In the genomic region with DNA sequence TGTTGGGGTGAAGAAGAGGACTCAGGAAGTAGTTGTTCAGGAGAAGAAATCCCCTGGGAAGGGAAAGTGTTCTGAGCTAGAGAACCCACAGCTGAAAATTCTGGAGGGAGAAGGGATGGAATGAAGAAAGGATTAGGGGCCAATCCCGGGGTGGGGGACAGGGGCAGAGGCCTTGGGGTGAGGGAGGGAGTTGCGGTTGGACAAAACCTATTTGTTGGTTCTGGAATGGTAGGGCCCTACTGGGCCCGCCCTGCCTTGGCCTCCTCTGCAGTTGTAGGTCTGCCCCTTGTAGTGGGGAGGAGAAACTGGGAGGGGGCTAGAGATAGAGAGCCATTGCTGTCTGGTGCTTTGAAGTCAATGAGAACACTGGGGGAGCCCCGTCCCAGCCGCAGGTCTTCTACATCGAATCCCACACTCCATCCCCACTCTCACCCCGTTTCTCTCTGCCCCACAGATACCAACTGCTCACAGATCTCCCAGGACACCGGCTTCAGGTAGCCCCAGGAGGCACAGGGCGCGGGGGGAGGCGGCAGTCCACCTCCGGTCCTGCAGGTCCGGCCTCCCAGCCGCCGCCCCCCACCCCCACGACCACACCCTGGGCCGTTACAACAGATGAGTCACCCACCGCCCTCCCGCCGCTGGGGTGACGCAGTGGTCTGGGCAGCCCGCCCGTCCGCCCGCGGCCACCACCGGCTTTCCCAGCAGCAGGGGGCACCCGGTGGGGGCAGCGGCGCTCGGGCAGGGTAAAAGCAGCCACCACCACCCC, we compare ENCODE assay signal across 1 cellular context.
A peak's percentile ranks its signal among the peaks of the same experiment; 100 is the strongest.
TF ChIP-seq lines count a peak whose summit lies in the region.

No MANE protein-coding gene starts in this region.

TF ChIP-seq in K562, 482 proteins besides CTCF, POLR2A, EP300 and RAD21 (continues in another document):
- no peak for TF ChIP-seq RBM25 (IDR thresholded peaks at IDR 0.05; ENCODE audit: low read depth, low read length, severe bottlenecking)
- TF ChIP-seq PRPF4 (IDR thresholded peaks at IDR 0.05; ENCODE audit: insufficient read depth, low read depth, low read length, poor library complexity, severe bottlenecking) = peak; percentile 9
- no peak for TF ChIP-seq ZNF239 (CRISPR knock-in tag; IDR thresholded peaks at IDR 0.05)
- TF ChIP-seq, protein P1, sequence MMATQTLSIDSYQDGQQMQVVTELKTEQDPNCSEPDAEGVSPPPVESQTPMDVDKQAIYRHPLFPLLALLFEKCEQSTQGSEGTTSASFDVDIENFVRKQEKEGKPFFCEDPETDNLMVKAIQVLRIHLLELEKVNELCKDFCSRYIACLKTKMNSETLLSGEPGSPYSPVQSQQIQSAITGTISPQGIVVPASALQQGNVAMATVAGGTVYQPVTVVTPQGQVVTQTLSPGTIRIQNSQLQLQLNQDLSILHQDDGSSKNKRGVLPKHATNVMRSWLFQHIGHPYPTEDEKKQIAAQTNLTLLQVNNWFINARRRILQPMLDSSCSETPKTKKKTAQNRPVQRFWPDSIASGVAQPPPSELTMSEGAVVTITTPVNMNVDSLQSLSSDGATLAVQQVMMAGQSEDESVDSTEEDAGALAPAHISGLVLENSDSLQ (IDR thresholded peaks at IDR 0.05) = no peak
- TF ChIP-seq, protein P2, sequence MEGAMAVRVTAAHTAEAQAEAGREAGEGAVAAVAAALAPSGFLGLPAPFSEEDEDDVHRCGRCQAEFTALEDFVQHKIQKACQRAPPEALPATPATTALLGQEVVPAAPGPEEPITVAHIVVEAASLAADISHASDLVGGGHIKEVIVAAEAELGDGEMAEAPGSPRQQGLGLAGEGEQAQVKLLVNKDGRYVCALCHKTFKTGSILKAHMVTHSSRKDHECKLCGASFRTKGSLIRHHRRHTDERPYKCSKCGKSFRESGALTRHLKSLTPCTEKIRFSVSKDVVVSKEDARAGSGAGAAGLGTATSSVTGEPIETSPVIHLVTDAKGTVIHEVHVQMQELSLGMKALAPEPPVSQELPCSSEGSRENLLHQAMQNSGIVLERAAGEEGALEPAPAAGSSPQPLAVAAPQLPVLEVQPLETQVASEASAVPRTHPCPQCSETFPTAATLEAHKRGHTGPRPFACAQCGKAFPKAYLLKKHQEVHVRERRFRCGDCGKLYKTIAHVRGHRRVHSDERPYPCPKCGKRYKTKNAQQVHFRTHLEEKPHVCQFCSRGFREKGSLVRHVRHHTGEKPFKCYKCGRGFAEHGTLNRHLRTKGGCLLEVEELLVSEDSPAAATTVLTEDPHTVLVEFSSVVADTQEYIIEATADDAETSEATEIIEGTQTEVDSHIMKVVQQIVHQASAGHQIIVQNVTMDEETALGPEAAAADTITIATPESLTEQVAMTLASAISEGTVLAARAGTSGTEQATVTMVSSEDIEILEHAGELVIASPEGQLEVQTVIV (CRISPR knock-in tag; IDR thresholded peaks at IDR 0.05; ENCODE audit: borderline replicate concordance) = no peak
- TF ChIP-seq CBX5 (IDR thresholded peaks at IDR 0.05; ENCODE audit: borderline replicate concordance, low read depth) = no peak
- peak; percentile 14; the same call in 1 of the 2 replicates for TF ChIP-seq GTF2E2 (tag; IDR thresholded peaks at IDR 0.05)
- TF ChIP-seq, protein P3, sequence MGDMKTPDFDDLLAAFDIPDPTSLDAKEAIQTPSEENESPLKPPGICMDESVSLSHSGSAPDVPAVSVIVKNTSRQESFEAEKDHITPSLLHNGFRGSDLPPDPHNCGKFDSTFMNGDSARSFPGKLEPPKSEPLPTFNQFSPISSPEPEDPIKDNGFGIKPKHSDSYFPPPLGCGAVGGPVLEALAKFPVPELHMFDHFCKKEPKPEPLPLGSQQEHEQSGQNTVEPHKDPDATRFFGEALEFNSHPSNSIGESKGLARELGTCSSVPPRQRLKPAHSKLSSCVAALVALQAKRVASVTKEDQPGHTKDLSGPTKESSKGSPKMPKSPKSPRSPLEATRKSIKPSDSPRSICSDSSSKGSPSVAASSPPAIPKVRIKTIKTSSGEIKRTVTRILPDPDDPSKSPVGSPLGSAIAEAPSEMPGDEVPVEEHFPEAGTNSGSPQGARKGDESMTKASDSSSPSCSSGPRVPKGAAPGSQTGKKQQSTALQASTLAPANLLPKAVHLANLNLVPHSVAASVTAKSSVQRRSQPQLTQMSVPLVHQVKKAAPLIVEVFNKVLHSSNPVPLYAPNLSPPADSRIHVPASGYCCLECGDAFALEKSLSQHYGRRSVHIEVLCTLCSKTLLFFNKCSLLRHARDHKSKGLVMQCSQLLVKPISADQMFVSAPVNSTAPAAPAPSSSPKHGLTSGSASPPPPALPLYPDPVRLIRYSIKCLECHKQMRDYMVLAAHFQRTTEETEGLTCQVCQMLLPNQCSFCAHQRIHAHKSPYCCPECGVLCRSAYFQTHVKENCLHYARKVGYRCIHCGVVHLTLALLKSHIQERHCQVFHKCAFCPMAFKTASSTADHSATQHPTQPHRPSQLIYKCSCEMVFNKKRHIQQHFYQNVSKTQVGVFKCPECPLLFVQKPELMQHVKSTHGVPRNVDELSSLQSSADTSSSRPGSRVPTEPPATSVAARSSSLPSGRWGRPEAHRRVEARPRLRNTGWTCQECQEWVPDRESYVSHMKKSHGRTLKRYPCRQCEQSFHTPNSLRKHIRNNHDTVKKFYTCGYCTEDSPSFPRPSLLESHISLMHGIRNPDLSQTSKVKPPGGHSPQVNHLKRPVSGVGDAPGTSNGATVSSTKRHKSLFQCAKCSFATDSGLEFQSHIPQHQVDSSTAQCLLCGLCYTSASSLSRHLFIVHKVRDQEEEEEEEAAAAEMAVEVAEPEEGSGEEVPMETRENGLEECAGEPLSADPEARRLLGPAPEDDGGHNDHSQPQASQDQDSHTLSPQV (IDR thresholded peaks at IDR 0.05) = 0 out of 2 replicates have a peak, but pooled peaks have one; percentile 80
- TF ChIP-seq, protein P4, sequence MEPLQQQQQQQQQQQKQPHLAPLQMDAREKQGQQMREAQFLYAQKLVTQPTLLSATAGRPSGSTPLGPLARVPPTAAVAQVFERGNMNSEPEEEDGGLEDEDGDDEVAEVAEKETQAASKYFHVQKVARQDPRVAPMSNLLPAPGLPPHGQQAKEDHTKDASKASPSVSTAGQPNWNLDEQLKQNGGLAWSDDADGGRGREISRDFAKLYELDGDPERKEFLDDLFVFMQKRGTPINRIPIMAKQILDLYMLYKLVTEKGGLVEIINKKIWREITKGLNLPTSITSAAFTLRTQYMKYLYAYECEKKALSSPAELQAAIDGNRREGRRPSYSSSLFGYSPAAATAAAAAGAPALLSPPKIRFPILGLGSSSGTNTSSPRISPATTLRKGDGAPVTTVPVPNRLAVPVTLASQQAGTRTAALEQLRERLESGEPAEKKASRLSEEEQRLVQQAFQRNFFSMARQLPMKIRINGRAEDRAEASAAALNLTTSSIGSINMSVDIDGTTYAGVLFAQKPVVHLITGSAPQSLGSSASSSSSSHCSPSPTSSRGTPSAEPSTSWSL (CRISPR knock-in tag; IDR thresholded peaks at IDR 0.05; ENCODE audit: borderline replicate concordance) = no peak
- TF ChIP-seq GATAD2B (IDR thresholded peaks at IDR 0.05; ENCODE audit: borderline replicate concordance) = peak; percentile 57; the same call in 1 of the 2 replicates
- TF ChIP-seq WHSC1 (IDR thresholded peaks at IDR 0.05; ENCODE audit: low read length) = no peak
- TF ChIP-seq PML (IDR thresholded peaks at IDR 0.05; ENCODE audit: low read length) = no peak; the same call in 1 of the 2 replicates
- no peak for TF ChIP-seq SPI1 (IDR thresholded peaks at IDR 0.05; ENCODE audit: borderline replicate concordance, low read depth, low read length)
- TF ChIP-seq SMAD4 (CRISPR knock-in tag; conservative IDR thresholded peaks at IDR 0.05) = peak; percentile 94
- TF ChIP-seq PCBP1 (IDR thresholded peaks at IDR 0.05; ENCODE audit: low read depth, low read length, poor library complexity, severe bottlenecking) = peak; percentile 70
- TF ChIP-seq, protein P5, sequence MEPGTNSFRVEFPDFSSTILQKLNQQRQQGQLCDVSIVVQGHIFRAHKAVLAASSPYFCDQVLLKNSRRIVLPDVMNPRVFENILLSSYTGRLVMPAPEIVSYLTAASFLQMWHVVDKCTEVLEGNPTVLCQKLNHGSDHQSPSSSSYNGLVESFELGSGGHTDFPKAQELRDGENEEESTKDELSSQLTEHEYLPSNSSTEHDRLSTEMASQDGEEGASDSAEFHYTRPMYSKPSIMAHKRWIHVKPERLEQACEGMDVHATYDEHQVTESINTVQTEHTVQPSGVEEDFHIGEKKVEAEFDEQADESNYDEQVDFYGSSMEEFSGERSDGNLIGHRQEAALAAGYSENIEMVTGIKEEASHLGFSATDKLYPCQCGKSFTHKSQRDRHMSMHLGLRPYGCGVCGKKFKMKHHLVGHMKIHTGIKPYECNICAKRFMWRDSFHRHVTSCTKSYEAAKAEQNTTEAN (CRISPR knock-in tag; IDR thresholded peaks at IDR 0.05) = no peak
- TF ChIP-seq, protein P6, sequence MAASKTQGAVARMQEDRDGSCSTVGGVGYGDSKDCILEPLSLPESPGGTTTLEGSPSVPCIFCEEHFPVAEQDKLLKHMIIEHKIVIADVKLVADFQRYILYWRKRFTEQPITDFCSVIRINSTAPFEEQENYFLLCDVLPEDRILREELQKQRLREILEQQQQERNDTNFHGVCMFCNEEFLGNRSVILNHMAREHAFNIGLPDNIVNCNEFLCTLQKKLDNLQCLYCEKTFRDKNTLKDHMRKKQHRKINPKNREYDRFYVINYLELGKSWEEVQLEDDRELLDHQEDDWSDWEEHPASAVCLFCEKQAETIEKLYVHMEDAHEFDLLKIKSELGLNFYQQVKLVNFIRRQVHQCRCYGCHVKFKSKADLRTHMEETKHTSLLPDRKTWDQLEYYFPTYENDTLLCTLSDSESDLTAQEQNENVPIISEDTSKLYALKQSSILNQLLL (CRISPR knock-in tag; IDR thresholded peaks at IDR 0.05; ENCODE audit: borderline replicate concordance) = no peak
- TF ChIP-seq CREM (IDR thresholded peaks at IDR 0.05; ENCODE audit: low read depth) = peak; percentile 92
- TF ChIP-seq FOXK1 (CRISPR knock-in tag; IDR thresholded peaks at IDR 0.05; ENCODE audit: borderline replicate concordance) = no peak
- no peak for TF ChIP-seq ZNF384 (IDR thresholded peaks at IDR 0.05; ENCODE audit: low read depth, low read length)
- TF ChIP-seq EWSR1 (IDR thresholded peaks at IDR 0.05; ENCODE audit: borderline replicate concordance, low read depth, partially characterized antibody) = no peak
- TF ChIP-seq CHD1 (IDR thresholded peaks at IDR 0.05; ENCODE audit: low read length) = no peak
- no peak for TF ChIP-seq FOXA3 (CRISPR knock-in tag; conservative IDR thresholded peaks at IDR 0.05 in 1 of 2, IDR thresholded peaks at IDR 0.05 in 1 of 2)
- TF ChIP-seq KLF16 (IDR thresholded peaks at IDR 0.05) = peak; percentile 53; the same call in 1 of the 2 replicates
- TF ChIP-seq, protein P7, sequence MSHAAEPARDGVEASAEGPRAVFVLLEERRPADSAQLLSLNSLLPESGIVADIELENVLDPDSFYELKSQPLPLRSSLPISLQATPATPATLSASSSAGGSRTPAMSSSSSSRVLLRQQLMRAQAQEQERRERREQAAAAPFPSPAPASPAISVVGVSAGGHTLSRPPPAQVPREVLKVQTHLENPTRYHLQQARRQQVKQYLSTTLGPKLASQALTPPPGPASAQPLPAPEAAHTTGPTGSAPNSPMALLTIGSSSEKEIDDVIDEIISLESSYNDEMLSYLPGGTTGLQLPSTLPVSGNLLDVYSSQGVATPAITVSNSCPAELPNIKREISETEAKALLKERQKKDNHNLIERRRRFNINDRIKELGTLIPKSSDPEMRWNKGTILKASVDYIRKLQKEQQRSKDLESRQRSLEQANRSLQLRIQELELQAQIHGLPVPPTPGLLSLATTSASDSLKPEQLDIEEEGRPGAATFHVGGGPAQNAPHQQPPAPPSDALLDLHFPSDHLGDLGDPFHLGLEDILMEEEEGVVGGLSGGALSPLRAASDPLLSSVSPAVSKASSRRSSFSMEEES (CRISPR knock-in tag; IDR thresholded peaks at IDR 0.05) = no peak
- TF ChIP-seq SNIP1 (IDR thresholded peaks at IDR 0.05; ENCODE audit: low read depth) = no peak
- 0 out of 2 replicates have a peak, but pooled peaks have one; percentile 23 for TF ChIP-seq NR2C1 (IDR thresholded peaks at IDR 0.05)
- no peak for TF ChIP-seq NR2C1 (tag; IDR thresholded peaks at IDR 0.05)
- TF ChIP-seq, protein P8, sequence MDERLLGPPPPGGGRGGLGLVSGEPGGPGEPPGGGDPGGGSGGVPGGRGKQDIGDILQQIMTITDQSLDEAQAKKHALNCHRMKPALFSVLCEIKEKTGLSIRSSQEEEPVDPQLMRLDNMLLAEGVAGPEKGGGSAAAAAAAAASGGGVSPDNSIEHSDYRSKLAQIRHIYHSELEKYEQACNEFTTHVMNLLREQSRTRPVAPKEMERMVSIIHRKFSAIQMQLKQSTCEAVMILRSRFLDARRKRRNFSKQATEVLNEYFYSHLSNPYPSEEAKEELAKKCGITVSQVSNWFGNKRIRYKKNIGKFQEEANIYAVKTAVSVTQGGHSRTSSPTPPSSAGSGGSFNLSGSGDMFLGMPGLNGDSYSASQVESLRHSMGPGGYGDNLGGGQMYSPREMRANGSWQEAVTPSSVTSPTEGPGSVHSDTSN (CRISPR knock-in tag; IDR thresholded peaks at IDR 0.05; ENCODE audit: low read depth) = no peak
- TF ChIP-seq, protein P8 (tag; conservative IDR thresholded peaks at IDR 0.05; ENCODE audit: low read depth) = no peak
- peak; percentile 98 for TF ChIP-seq HMGN3 (IDR thresholded peaks at IDR 0.05; ENCODE audit: borderline replicate concordance, extremely low read depth, insufficient read length, low read depth, low read length)
- TF ChIP-seq SNRNP70 (optimal IDR thresholded peaks at IDR 0.05; ENCODE audit: low read depth, low read length) = no peak
- no peak for TF ChIP-seq CHD2 (IDR thresholded peaks at IDR 0.05; ENCODE audit: low read depth, low read length)
- TF ChIP-seq NEUROD1 (IDR thresholded peaks at IDR 0.05; ENCODE audit: borderline replicate concordance, low read depth, low read length, partially characterized antibody) = peak; percentile 67
